ENCODE assay signal across 17 cellular contexts in genomic region chr16:12344577-12345343, GRCh38.
DNase-seq lines count a peak whose midpoint lies in the region; ATAC-seq and TF ChIP-seq lines count a peak whose summit lies in the region.
"Had no signal": no experiment of that assay in that cellular context is flagged by ENCODE, and none has a peak within 500 bp of the region (broad histone marks: within the 10 kb centered on the region; RNA-seq: fewer than 3 reads in every experiment).

No MANE protein-coding gene starts in this region.

- intact Hi-C loops in CD14-positive monocyte (cut with micrococcal nuclease) = no loop called here

- H3K4me3 ChIP-seq in NB4 (ENCODE audit: low read depth, low read length) = no peak overlapping the region
- H3K4me3 ChIP-seq: A549 had no signal

- no peak for ATAC-seq in HG03457 (IDR thresholded peaks at IDR 0.05; ENCODE audit: unreplicated experiment)
- ATAC-seq in activated CD8-positive, alpha-beta memory T cell treated with anti-CD3 and anti-CD28 coated beads, Interleukin-2, amount 10 ng/mL, durations not matched to agents 7 days and 5 days = no peak
- ATAC-seq: A549, PC-3 had no signal

- CTCF ChIA-PET in activated CD8-positive, alpha-beta memory T cell treated with anti-CD3 and anti-CD28 coated beads, Interleukin-2, amount 10 ng/mL, durations not matched to agents 7 days and 5 days (lab: Charles Lee) = no interaction called here

- H3K4me1 Mint-ChIP-seq in CD14-positive monocyte = peaks cover 28% of the 10 kb centered on the region
- peaks cover 3% of the 10 kb centered on the region for H3K4me1 Mint-ChIP-seq in activated CD8-positive, alpha-beta memory T cell treated with anti-CD3 and anti-CD28 coated beads, Interleukin-2, amount 10 ng/mL, durations not matched to agents 7 days and 5 days

- peaks cover 0 to 4% (median 0%) of the 10 kb centered on the region in 7 donors for H3K9me3 Mint-ChIP-seq in CD14-positive monocyte
- no peaks in the 10 kb centered on the region for H3K9me3 Mint-ChIP-seq in activated CD8-positive, alpha-beta memory T cell treated with anti-CD3 and anti-CD28 coated beads, Interleukin-2, amount 10 ng/mL, durations not matched to agents 7 days and 5 days (ENCODE audit: low read depth)

- H3K27ac Mint-ChIP-seq in CD14-positive monocyte = peak overlapping the region in 4 of 7 donors; percentile 19 to 52 (median 26)
- no peak overlapping the region for H3K27ac Mint-ChIP-seq in activated CD8-positive, alpha-beta memory T cell treated with anti-CD3 and anti-CD28 coated beads, Interleukin-2, amount 10 ng/mL, durations not matched to agents 7 days and 5 days

- TF ChIP-seq CTCF in CD14-positive monocyte (IDR thresholded peaks at IDR 0.05) = no peak
- no peak for TF ChIP-seq CTCF in NB4 (IDR thresholded peaks at IDR 0.05; ENCODE audit: low read depth, low read length)

- DNase-seq in CD14-positive monocyte (ENCODE audit: low spot score) = no peak
- DNase-seq in NB4 (ENCODE audit: low read depth) = peak; percentile 82
- DNase-seq in SKM-1 (lab: John Stamatoyannopoulos, UW; ENCODE audit: unreplicated experiment) = peak; percentile 87
- peak; percentile 57 for DNase-seq in medulla oblongata (ENCODE audit: extremely low spot score)
- DNase-seq in stimulated activated CD4-positive, alpha-beta T cell treated with anti-CD3 and anti-CD28 coated beads, Interleukin-2, amount 100 ng/mL, for 24 hours = no peak
- no peak for DNase-seq in activated CD8-positive, alpha-beta memory T cell treated with anti-CD3 and anti-CD28 coated beads, Interleukin-2, amount 10 ng/mL, durations not matched to agents 7 days and 5 days
- no peak for DNase-seq in NCI-H446 (lab: John Stamatoyannopoulos, UW)
- DNase-seq: COR-L47, DMS153, EL, GOT3, KG1, NCI-H187 treated with DMSO at 0.1 percent for 48 hours, NCI-H510A, PC-3 had no signal

- no peak overlapping the region for H3K4me3 Mint-ChIP-seq in CD14-positive monocyte
- H3K4me3 Mint-ChIP-seq in activated CD8-positive, alpha-beta memory T cell treated with anti-CD3 and anti-CD28 coated beads, Interleukin-2, amount 10 ng/mL, durations not matched to agents 7 days and 5 days = no peak overlapping the region

- peaks cover 2 to 11% of the 10 kb centered on the region in 2 donors for H3K36me3 Mint-ChIP-seq in CD14-positive monocyte
- H3K36me3 Mint-ChIP-seq in activated CD8-positive, alpha-beta memory T cell treated with anti-CD3 and anti-CD28 coated beads, Interleukin-2, amount 10 ng/mL, durations not matched to agents 7 days and 5 days = no peaks in the 10 kb centered on the region

- no peaks in the 10 kb centered on the region for H3K27me3 Mint-ChIP-seq in CD14-positive monocyte (ENCODE audit: low read depth in 3 of 3)
- no peaks in the 10 kb centered on the region for H3K27me3 Mint-ChIP-seq in activated CD8-positive, alpha-beta memory T cell treated with anti-CD3 and anti-CD28 coated beads, Interleukin-2, amount 10 ng/mL, durations not matched to agents 7 days and 5 days

- no peak for TF ChIP-seq POLR2A in NB4 (IDR thresholded peaks at IDR 0.05; ENCODE audit: extremely low read depth, insufficient read length)

Comparison
In these comparisons a context has a peak if more than half of its experiments do, and no peak if none do; other contexts are left out.
1. DNase-seq: peak in NB4 (single experiment), SKM-1 (single experiment) and medulla oblongata (single experiment); none in CD14-positive monocyte (single experiment), stimulated activated CD4-positive, alpha-beta T cell treated with anti-CD3 and anti-CD28 coated beads, Interleukin-2, amount 100 ng/mL, for 24 hours (0 of 2), activated CD8-positive, alpha-beta memory T cell treated with anti-CD3 and anti-CD28 coated beads, Interleukin-2, amount 10 ng/mL, durations not matched to agents 7 days and 5 days (single experiment) and NCI-H446 (0 of 2).